ENCODE assay signal across 17 cellular contexts in the genomic region with DNA sequence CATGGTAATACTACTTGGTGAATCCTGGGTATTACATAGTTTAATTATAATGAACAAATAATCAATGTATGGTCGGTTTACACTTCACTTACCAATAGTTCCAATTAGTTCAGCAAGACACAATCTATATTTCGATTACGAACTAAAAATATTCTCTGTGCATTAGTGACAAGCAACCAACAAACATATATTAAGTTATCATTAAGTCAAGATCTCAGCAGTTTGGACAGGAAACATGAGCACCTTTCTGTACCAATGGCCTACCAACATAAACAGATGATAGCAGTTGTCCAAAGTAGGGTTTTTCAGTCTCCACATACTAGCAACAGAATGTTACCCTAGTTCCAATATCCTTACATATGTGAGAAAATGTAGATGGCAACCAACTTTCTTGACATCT.
"Had no signal": no experiment of that assay in that cellular context is flagged by ENCODE, and none has a peak within 500 bp of the region (broad histone marks: within the 10 kb centered on the region; RNA-seq: fewer than 3 reads in every experiment).

No MANE protein-coding gene starts in this region.

- H3K9me3 Mint-ChIP-seq: activated CD4-positive, alpha-beta T cell treated with anti-CD3 and anti-CD28 coated beads, Interleukin-2, amount 10 ng/mL, durations not matched to agents 7 days and 5 days; activated T-cell treated with anti-CD3 and anti-CD28 coated beads, Interleukin-2, amount 50 U/mL, for 24 hours; activated T-helper 2 cell treated with anti-CD3 and anti-CD28 coated beads, Interferon-gamma antibody, Interleukin-2, Interleukin-4, amounts not matched to agents 10 μg/mL and 5 μg/mL and 100 μg/mL, durations not matched to agents 14 hours and 24 hours and 36 hours; immature natural killer cell; stimulated activated naive B cell treated with anti-CD40 and anti-IgM and Interleukin-4, amounts not matched to agents 10 μg/mL and 1 μg/mL and 100 μg/mL, for 72 hours had no signal

- H3K27me3 Mint-ChIP-seq: activated CD4-positive, alpha-beta T cell treated with anti-CD3 and anti-CD28 coated beads, Interleukin-2, amount 10 ng/mL, durations not matched to agents 7 days and 5 days; activated naive CD8-positive, alpha-beta T cell treated with anti-CD3 and anti-CD28 coated beads, Interleukin-2, amount 50 U/mL, for 24 hours; activated T-cell treated with anti-CD3 and anti-CD28 coated beads, Interleukin-2, amount 50 U/mL, for 24 hours; brain; naive thymus-derived CD8-positive, alpha-beta T cell; stimulated activated naive B cell treated with anti-CD40 and anti-IgM and Interleukin-4, amounts not matched to agents 10 μg/mL and 1 μg/mL and 100 μg/mL, for 72 hours had no signal

- H3K27me3 ChIP-seq: heart left ventricle, sigmoid colon, thyroid gland had no signal

- H3K4me3 Mint-ChIP-seq: activated CD4-positive, alpha-beta T cell treated with anti-CD3 and anti-CD28 coated beads, Interleukin-2, amount 10 ng/mL, durations not matched to agents 7 days and 5 days; activated CD8-positive, alpha-beta T cell treated with anti-CD3 and anti-CD28 coated beads, Interleukin-2, amount 10 ng/mL, durations not matched to agents 7 days and 5 days; activated naive CD4-positive, alpha-beta T cell treated with anti-CD3 and anti-CD28 coated beads for 36 hours; activated naive CD8-positive, alpha-beta T cell treated with anti-CD3 and anti-CD28 coated beads, Interleukin-2, amount 50 U/mL, for 24 hours; activated T-cell treated with anti-CD3 and anti-CD28 coated beads, Interleukin-2, amount 50 U/mL, for 24 hours; brain; immature natural killer cell; naive thymus-derived CD8-positive, alpha-beta T cell; stimulated activated naive B cell treated with anti-CD40 and anti-IgM and Interleukin-4, amounts not matched to agents 10 μg/mL and 1 μg/mL and 100 μg/mL, for 72 hours had no signal

- H3K27ac Mint-ChIP-seq: activated CD4-positive, alpha-beta T cell treated with anti-CD3 and anti-CD28 coated beads, Interleukin-2, amount 10 ng/mL, durations not matched to agents 7 days and 5 days; activated CD8-positive, alpha-beta T cell treated with anti-CD3 and anti-CD28 coated beads, Interleukin-2, amount 10 ng/mL, durations not matched to agents 7 days and 5 days; activated naive CD4-positive, alpha-beta T cell treated with anti-CD3 and anti-CD28 coated beads for 36 hours; activated naive CD8-positive, alpha-beta T cell treated with anti-CD3 and anti-CD28 coated beads, Interleukin-2, amount 50 U/mL, for 24 hours; activated T-cell treated with anti-CD3 and anti-CD28 coated beads, Interleukin-2, amount 50 U/mL, for 24 hours; activated T-helper 2 cell treated with anti-CD3 and anti-CD28 coated beads, Interferon-gamma antibody, Interleukin-2, Interleukin-4, amounts not matched to agents 10 μg/mL and 5 μg/mL and 100 μg/mL, durations not matched to agents 14 hours and 24 hours and 36 hours; brain; immature natural killer cell; stimulated activated naive B cell treated with anti-CD40 and anti-IgM and Interleukin-4, amounts not matched to agents 10 μg/mL and 1 μg/mL and 100 μg/mL, for 72 hours had no signal

- H3K27ac ChIP-seq: thyroid gland had no signal

- ATAC-seq: activated CD4-positive, CD25-positive, alpha-beta regulatory T cell treated with anti-CD3 and anti-CD28 coated beads, Interleukin-2, amount 50 U/mL, for 24 hours; activated CD8-positive, alpha-beta T cell treated with anti-CD3 and anti-CD28 coated beads, Interleukin-2, amount 10 ng/mL, durations not matched to agents 7 days and 5 days; activated naive CD8-positive, alpha-beta T cell treated with anti-CD3 and anti-CD28 coated beads, Interleukin-2, amount 50 U/mL, for 24 hours; heart left ventricle; naive thymus-derived CD8-positive, alpha-beta T cell; stimulated activated naive B cell treated with anti-CD40 and anti-IgM and Interleukin-4, amounts not matched to agents 10 μg/mL and 1 μg/mL and 100 μg/mL, for 72 hours had no signal

- H3K36me3 ChIP-seq: sigmoid colon, thyroid gland had no signal

- H3K9me3 ChIP-seq: sigmoid colon, thyroid gland had no signal

- H3K4me3 ChIP-seq: heart left ventricle, sigmoid colon, thyroid gland had no signal

- DNase-seq: activated CD4-positive, alpha-beta T cell treated with anti-CD3 and anti-CD28 coated beads, Interleukin-2, amount 10 ng/mL, durations not matched to agents 7 days and 5 days; activated CD8-positive, alpha-beta T cell treated with anti-CD3 and anti-CD28 coated beads, Interleukin-2, amount 10 ng/mL, durations not matched to agents 7 days and 5 days; activated naive CD4-positive, alpha-beta T cell treated with anti-CD3 and anti-CD28 coated beads for 36 hours; activated naive CD8-positive, alpha-beta T cell treated with anti-CD3 and anti-CD28 coated beads, Interleukin-2, amount 50 U/mL, for 24 hours; activated T-cell treated with anti-CD3 and anti-CD28 coated beads, Interleukin-2, amount 50 U/mL, for 24 hours; anterior cingulate cortex; cerebellar nuclear complex; cortex of kidney; heart left ventricle; immature natural killer cell; naive thymus-derived CD8-positive, alpha-beta T cell; sigmoid colon; stimulated activated naive B cell treated with anti-CD40 and anti-IgM and Interleukin-4, amounts not matched to agents 10 μg/mL and 1 μg/mL and 100 μg/mL, for 72 hours; thyroid gland had no signal
